8 cellular contexts compared by ENCODE assay signal in genomic region chr14:64337901-64338615, GRCh38. TPM values are rescaled to one million over a fixed set of nuclear protein-coding genes. Genes with fewer than 3 reads are reported as not detected.
DNase-seq lines count a peak whose midpoint lies in the region; ATAC-seq lines count a peak whose summit lies in the region.

No MANE protein-coding gene starts in this region.

- H3K27me3 Mint-ChIP-seq in activated T-helper 17 cell treated with anti-CD3 and anti-CD28 coated beads, Interleukin-2, amount 50 U/mL, for 72 hours = no peaks in the 10 kb centered on the region

- no peaks in the 10 kb centered on the region for H3K9me3 Mint-ChIP-seq in activated T-helper 17 cell treated with anti-CD3 and anti-CD28 coated beads, Interleukin-2, amount 50 U/mL, for 72 hours

- no peak overlapping the region for H2BK12ac ChIP-seq in neuronal stem cell (ENCODE audit: low read length)

- peak overlapping the region; percentile 93 for H3K18ac ChIP-seq in neuronal stem cell (ENCODE audit: low read length)

- no peak overlapping the region for H2BK15ac ChIP-seq in neuronal stem cell (ENCODE audit: low read length)

- H3K27ac ChIP-seq in neuronal stem cell (replicated peaks; ENCODE audit: low read length) = peak overlapping the region; percentile 96

- H3K9ac ChIP-seq in neuronal stem cell (ENCODE audit: low read depth, low read length, poor library complexity) = peak overlapping the region; percentile 92

- peak overlapping the region; percentile 81 for H3K23ac ChIP-seq in neuronal stem cell (ENCODE audit: low read depth, low read length, poor library complexity)

- no peaks in the 10 kb centered on the region for H3K36me3 ChIP-seq in neuronal stem cell (replicated peaks in 1 of 2; ENCODE audit: control insufficient read depth in 2 of 2, insufficient read depth in 2 of 2, low read length in 2 of 2)

- DNase-seq in EH (ENCODE audit: low read depth) (peak; percentile 70), NCI-H510A treated with DMSO at 0.1 percent for 48 hours (lab: John Stamatoyannopoulos, UW) (peak; percentile 86), globus pallidus (ENCODE audit: low spot score) (peak; percentile 31), neuronal stem cell (ENCODE audit: low spot score) (peak; percentile 75), T-helper 9 cell (no peak)

- peaks cover 3 to 14% of the 10 kb centered on the region in 2 donors for H3K9me3 ChIP-seq in neuronal stem cell (replicated peaks in 1 of 2; ENCODE audit: control insufficient read depth in 2 of 2, insufficient read depth in 1 of 2, low read depth in 1 of 2, low read length in 2 of 2)

- H3K79me1 ChIP-seq in neuronal stem cell (ENCODE audit: low read depth, low read length) = no peaks in the 10 kb centered on the region

- no peaks in the 10 kb centered on the region for H3K36me3 Mint-ChIP-seq in activated T-helper 17 cell treated with anti-CD3 and anti-CD28 coated beads, Interleukin-2, amount 50 U/mL, for 72 hours (ENCODE audit: low read depth)

- peaks cover 5% of the 10 kb centered on the region for H3K4me1 Mint-ChIP-seq in activated T-helper 17 cell treated with anti-CD3 and anti-CD28 coated beads, Interleukin-2, amount 50 U/mL, for 72 hours

- H2AFZ ChIP-seq in neuronal stem cell (ENCODE audit: low read length) = peak overlapping the region; percentile 95

- H3K4me3 Mint-ChIP-seq in activated T-helper 17 cell treated with anti-CD3 and anti-CD28 coated beads, Interleukin-2, amount 50 U/mL, for 72 hours = peak overlapping the region; percentile 83

- peak overlapping the region; percentile 77 for H3K4me2 ChIP-seq in neuronal stem cell (ENCODE audit: insufficient read depth, low read length, poor library complexity, severe bottlenecking)

- no peak overlapping the region for H3K4ac ChIP-seq in neuronal stem cell (ENCODE audit: low read length)

- no CpG with 5 or more reads among the region's 48 CpGs for WGBS in neuronal stem cell (ENCODE audit: extremely low coverage in 2 of 2, insufficient read length in 2 of 2, insufficient replicate concordance in 1 of 2), 2 donors

- H3K27me3 ChIP-seq in neuronal stem cell (ENCODE audit: control insufficient read depth in 3 of 3, insufficient read depth in 3 of 3, low read depth in 1 of 3, low read length in 3 of 3) = no peaks in the 10 kb centered on the region

- no peak overlapping the region for H2AK5ac ChIP-seq in neuronal stem cell (ENCODE audit: low read depth, low read length)

- no peak overlapping the region for H2BK120ac ChIP-seq in neuronal stem cell (ENCODE audit: low read depth, low read length)

- H3K14ac ChIP-seq in neuronal stem cell (ENCODE audit: low read length) = no peak overlapping the region

- H4K91ac ChIP-seq in neuronal stem cell (ENCODE audit: low read depth, low read length, poor library complexity) = no peak overlapping the region

- H3K27ac Mint-ChIP-seq in activated T-helper 17 cell treated with anti-CD3 and anti-CD28 coated beads, Interleukin-2, amount 50 U/mL, for 72 hours = peak overlapping the region; percentile 65

- H4K8ac ChIP-seq in neuronal stem cell (ENCODE audit: low read depth, low read length) = peak overlapping the region; percentile 21

- ATAC-seq in GM19463 (IDR thresholded peaks at IDR 0.05; ENCODE audit: unreplicated experiment) (peak; percentile 40), HG03521 (IDR thresholded peaks at IDR 0.05; ENCODE audit: unreplicated experiment) (peak; percentile 47)
- ATAC-seq in activated T-helper 17 cell treated with anti-CD3 and anti-CD28 coated beads, Interleukin-2, amount 50 U/mL, for 72 hours (replicated peaks) = peak; percentile 81

- peak overlapping the region; percentile 77 to 85 for H3K4me3 ChIP-seq in neuronal stem cell (ENCODE audit: low read length in 2 of 2)

- peaks cover 3 to 10% of the 10 kb centered on the region in 2 donors for H3K4me1 ChIP-seq in neuronal stem cell (ENCODE audit: control insufficient read depth in 2 of 2, insufficient read depth in 1 of 2, low read depth in 1 of 2, low read length in 2 of 2)

- H2BK5ac ChIP-seq in neuronal stem cell (ENCODE audit: low read length) = peak overlapping the region; percentile 88

RNA-seq across cellular contexts. Expression of gene ESR2, which starts 43.9 kb away (rescaled TPM):
- total RNA-seq in activated T-helper 17 cell treated with anti-CD3 and anti-CD28 coated beads, Interleukin-2, amount 50 U/mL, for 72 hours = 1 to 10 TPM in 1 of 2 donors, under 1 TPM in 1; 0.56 to 6.1 TPM
- polyA plus RNA-seq in neuronal stem cell (2013, experiment 1 of 2) = 0.08 TPM
- 0.15 TPM for polyA plus RNA-seq in neuronal stem cell (2013, experiment 2 of 2)

RNA-seq across cellular contexts. Expression of gene MTHFD1, which starts 50.1 kb away (rescaled TPM):
- total RNA-seq in activated T-helper 17 cell treated with anti-CD3 and anti-CD28 coated beads, Interleukin-2, amount 50 U/mL, for 72 hours = 100 to 1,000 TPM; 142 to 282 TPM
- 44.9 TPM for polyA plus RNA-seq in neuronal stem cell (2013, experiment 1 of 2)
- polyA plus RNA-seq in neuronal stem cell (2013, experiment 2 of 2) = 46.4 TPM
